Comparison of ENCODE assay signal across 11 cellular contexts in the genomic region with DNA sequence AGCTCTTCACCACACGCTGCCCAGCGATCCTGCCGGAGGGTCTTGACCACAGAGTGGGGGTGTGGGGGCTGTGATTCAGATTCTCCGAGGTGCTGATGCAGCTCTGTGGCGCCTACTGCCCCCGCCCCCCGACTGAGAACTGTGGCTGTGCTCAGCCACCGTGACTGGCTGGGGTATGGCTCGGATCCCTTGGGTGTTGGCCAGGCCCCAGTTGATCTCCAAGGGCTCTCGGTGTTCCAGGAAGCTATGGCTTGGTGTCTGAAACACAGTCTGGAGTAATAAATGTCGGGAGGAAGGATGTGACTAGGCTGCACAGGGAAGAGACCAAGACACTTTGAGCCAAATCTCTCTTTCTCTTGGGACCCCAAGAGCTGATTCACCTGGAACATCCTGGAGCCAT.
DNase-seq lines count a peak whose midpoint lies in the region; ATAC-seq and TF ChIP-seq lines count a peak whose summit lies in the region.
"Had no signal": no experiment of that assay in that cellular context is flagged by ENCODE, and none has a peak within 500 bp of the region (broad histone marks: within the 10 kb centered on the region; RNA-seq: fewer than 3 reads in every experiment).

No MANE protein-coding gene starts in this region.

- H3K9me3 Mint-ChIP-seq in CD4-positive, alpha-beta T cell, result no peaks in the 10 kb centered on the region

- no peak overlapping the region for H3K4me3 ChIP-seq in A673 (ENCODE audit: low read depth, low read length, poor library complexity, severe bottlenecking)
- H3K4me3 ChIP-seq in esophagus squamous epithelium, result no peak overlapping the region
- H3K4me3 ChIP-seq in ovary, result no peak overlapping the region
- H3K4me3 ChIP-seq in H7 (ENCODE audit: insufficient read depth, low read depth, low read length), result no peak overlapping the region

- H3K4me1 Mint-ChIP-seq in CD4-positive, alpha-beta T cell (ENCODE audit: low read depth), result no peaks in the 10 kb centered on the region

- WGBS in esophagus squamous epithelium, 2 donors, result 44 to 82% methylated on average over 6 to 8 of the region's 11 CpGs
- WGBS in ovary, 3 donors, result 41 to 47% (median 44%) methylated on average over 11 of the region's 11 CpGs

- H3K27ac ChIP-seq in A673 (ENCODE audit: low read depth, low read length, poor library complexity, severe bottlenecking) (peak overlapping the region; percentile 68), esophagus squamous epithelium (peak overlapping the region in 3 of 4 donors; percentile 42 to 68 (median 57)), ovary (no peak overlapping the region)
- H3K27ac ChIP-seq in CD4-positive, alpha-beta T cell (ENCODE audit: low read depth, low read length), result no peak overlapping the region

- no peak for TF ChIP-seq EP300 in ovary (IDR thresholded peaks at IDR 0.05)

- TF ChIP-seq CTCF in A673 (conservative IDR thresholded peaks at IDR 0.05; ENCODE audit: low read depth, low read length) (no peak), esophagus squamous epithelium (IDR thresholded peaks at IDR 0.05) (no peak), ovary (IDR thresholded peaks at IDR 0.05) (no peak)
- no peak for TF ChIP-seq CTCF in CD4-positive, alpha-beta T cell (IDR thresholded peaks at IDR 0.05)

- H3K27me3 Mint-ChIP-seq in CD4-positive, alpha-beta T cell, result peaks cover 45% of the 10 kb centered on the region

- CTCF ChIA-PET in A673 (lab: Charles Lee), result interaction anchor here (0.6 to 0.7 kb wide), 3 partner anchors 49 to 492 kb away, joined by 4 to 5 read pairs (median 5); no protein-coding TSS in a partner anchor
- CTCF ChIA-PET in CD4-positive, alpha-beta T cell (lab: Charles Lee), result no interaction called here

- H3K9me3 ChIP-seq in A673 (ENCODE audit: low read depth, low read length, poor library complexity, severe bottlenecking), result no peaks in the 10 kb centered on the region
- H3K9me3 ChIP-seq in esophagus squamous epithelium, result no peaks in the 10 kb centered on the region
- H3K9me3 ChIP-seq in ovary, result no peaks in the 10 kb centered on the region
- H3K9me3 ChIP-seq in CD4-positive, alpha-beta T cell (ENCODE audit: control insufficient read depth, low read length), result no peaks in the 10 kb centered on the region

- TF ChIP-seq POLR2A in esophagus squamous epithelium (IDR thresholded peaks at IDR 0.05) (no peak), ovary (IDR thresholded peaks at IDR 0.05) (no peak)

- POLR2A ChIA-PET in A673 (lab: Charles Lee; ENCODE audit: low non-redundant PET), result interaction anchor here (0.6 kb wide), 1 partner anchor 941 kb away, joined by 3 read pairs; no protein-coding TSS in a partner anchor
- POLR2A ChIA-PET in CD4-positive, alpha-beta T cell (lab: Charles Lee), result no interaction called here

- intact Hi-C loops in A673 (cut with micrococcal nuclease; ENCODE audit: unreplicated experiment), result no loop called here
- intact Hi-C loops in esophagus squamous epithelium (cut with DNase I), result no loop called here
- intact Hi-C loops in ovary (cut with DNase I), result no loop called here
- intact Hi-C loops in CD4-positive, alpha-beta T cell (cut with DNase I, micrococcal nuclease), result no loop called here

- ATAC-seq in CD4-positive, alpha-beta T cell (ENCODE audit: poor library complexity), result no peak
- ATAC-seq: activated CD8-positive, alpha-beta T cell treated with anti-CD3 and anti-CD28 coated beads, Interleukin-2, amount 10 ng/mL, durations not matched to agents 7 days and 5 days; HCT116 had no signal

- DNase-seq in A673 (ENCODE audit: low spot score) (peak; percentile 38), KBM-7 (peak; percentile 42), esophagus squamous epithelium (lab: John Stamatoyannopoulos, UW) (no peak), ovary (peak; percentile 41 to 74 (median 55)), H7 (no peak), NCI-H2107 treated with DMSO at 0.1 percent for 48 hours (lab: John Stamatoyannopoulos, UW; ENCODE audit: unreplicated experiment) (no peak), NCI-H446 treated with DMSO at 0.1 percent for 48 hours (lab: John Stamatoyannopoulos, UW) (no peak)
- no peak for DNase-seq in CD4-positive, alpha-beta T cell
- DNase-seq: activated CD8-positive, alpha-beta T cell treated with anti-CD3 and anti-CD28 coated beads, Interleukin-2, amount 10 ng/mL, durations not matched to agents 7 days and 5 days; NCI-H526 had no signal

- H3K27me3 ChIP-seq in A673 (replicated peaks; ENCODE audit: insufficient read depth, low read depth, low read length, poor library complexity) (no peaks in the 10 kb centered on the region), esophagus squamous epithelium (peaks cover 0 to 33% (median 0%) of the 10 kb centered on the region in 4 donors), ovary (no peaks in the 10 kb centered on the region), H7 (ENCODE audit: control insufficient read depth, insufficient read depth, low read length) (no peaks in the 10 kb centered on the region)
- peaks cover 10% of the 10 kb centered on the region for H3K27me3 ChIP-seq in CD4-positive, alpha-beta T cell (ENCODE audit: control insufficient read depth, insufficient read depth, low read length)

- H3K36me3 Mint-ChIP-seq in CD4-positive, alpha-beta T cell (ENCODE audit: low read depth), result no peaks in the 10 kb centered on the region

- no peak overlapping the region for H3K4me3 Mint-ChIP-seq in CD4-positive, alpha-beta T cell
- H3K4me3 Mint-ChIP-seq: activated CD8-positive, alpha-beta T cell treated with anti-CD3 and anti-CD28 coated beads, Interleukin-2, amount 10 ng/mL, durations not matched to agents 7 days and 5 days had no signal

- H3K27ac Mint-ChIP-seq in CD4-positive, alpha-beta T cell, result no peak overlapping the region
- H3K27ac Mint-ChIP-seq: activated CD8-positive, alpha-beta T cell treated with anti-CD3 and anti-CD28 coated beads, Interleukin-2, amount 10 ng/mL, durations not matched to agents 7 days and 5 days had no signal

- H3K36me3 ChIP-seq in A673 (ENCODE audit: insufficient read depth, low read length, poor library complexity, severe bottlenecking) (no peaks in the 10 kb centered on the region), esophagus squamous epithelium (no peaks in the 10 kb centered on the region), ovary (no peaks in the 10 kb centered on the region), H7 (replicated peaks; ENCODE audit: control insufficient read depth, insufficient read depth, low read length) (no peaks in the 10 kb centered on the region)

- in situ Hi-C loops in KBM-7 (cut with MboI; ENCODE audit: low pct_unique_long_range_greater_than_20kb, low sequenced_read_pairs), result no loop called here

- H3K4me1 ChIP-seq in A673 (ENCODE audit: insufficient read depth, low read length, poor library complexity, severe bottlenecking) (peaks cover 75% of the 10 kb centered on the region), esophagus squamous epithelium (peaks cover 4 to 36% (median 16%) of the 10 kb centered on the region in 3 donors), ovary (ENCODE audit: insufficient read depth) (peaks cover 8% of the 10 kb centered on the region)

- BruUV-seq in A673 (replicated peaks; lab: Mats Ljungman, UMichigan), result no TSS peak

Comparison
In these comparisons a context has a peak if more than half of its experiments do, and no peak if none do; other contexts are left out.
1. DNase-seq: peak in A673 (single experiment), KBM-7 (single experiment) and ovary (5 of 5); none in esophagus squamous epithelium (single experiment), H7 (single experiment), CD4-positive, alpha-beta T cell (0 of 10), NCI-H2107 treated with DMSO at 0.1 percent for 48 hours (single experiment) and NCI-H446 treated with DMSO at 0.1 percent for 48 hours (single experiment).
2. H3K27ac ChIP-seq: peak in A673 (single experiment) and esophagus squamous epithelium (3 of 4); none in ovary (0 of 2) and CD4-positive, alpha-beta T cell (single experiment).